ENCODE assay signal across 1 cellular context in genomic region chr1:20485527-20486456, GRCh38.
TF ChIP-seq lines count a peak whose summit lies in the region.

Gene CAMK2N1 (minus strand): TSS chr1:20486210. CDS start chr1:20485379, 831 bp downstream.

TF ChIP-seq in K562, 482 proteins besides CTCF, POLR2A, EP300 and RAD21 (continued from another document and continues in another):
- TF ChIP-seq PRDM10 (IDR thresholded peaks at IDR 0.05; ENCODE audit: partially characterized antibody) (peak; percentile 27), CHD4 (IDR thresholded peaks at IDR 0.05; ENCODE audit: insufficient read depth, insufficient replicate concordance, low read depth, low read length, poor library complexity, severe bottlenecking) (no peak), MCM2 (IDR thresholded peaks at IDR 0.05; ENCODE audit: low read depth) (no peak), NRF1 (conservative IDR thresholded peaks at IDR 0.05 in 1 of 2, IDR thresholded peaks at IDR 0.05 in 1 of 2) (no peak; a peak in 1 of 4 replicates), ZNF780A (CRISPR knock-in tag; IDR thresholded peaks at IDR 0.05) (no peak), MAFF (IDR thresholded peaks at IDR 0.05; ENCODE audit: low read length) (no peak), SP2 (IDR thresholded peaks at IDR 0.05; ENCODE audit: extremely low read depth, low read depth, low read length, poor library complexity, severe bottlenecking) (no peak), HOMEZ (CRISPR knock-in tag; IDR thresholded peaks at IDR 0.05) (no peak), POLR2B (IDR thresholded peaks at IDR 0.05; ENCODE audit: low read depth, partially characterized antibody) (peak; percentile 49), RNF219 (CRISPR knock-in tag; IDR thresholded peaks at IDR 0.05) (no peak), YY1 (IDR thresholded peaks at IDR 0.05; ENCODE audit: borderline replicate concordance in 1 of 3, control insufficient read depth in 1 of 3, extremely low read depth in 1 of 3, insufficient read depth in 3 of 3, insufficient read length in 1 of 3, insufficient replicate concordance in 2 of 3, low read depth in 1 of 3, low read length in 2 of 3) (peak in 1 of 3 experiments; percentile 11), MTA2 (IDR thresholded peaks at IDR 0.05; ENCODE audit: low read depth) (peak; percentile 33; the same call in 1 of the 2 replicates), PHF21A (IDR thresholded peaks at IDR 0.05; ENCODE audit: borderline replicate concordance, low read depth) (peak; percentile 73; the same call in 1 of the 2 replicates), ZNF197 (CRISPR knock-in tag; IDR thresholded peaks at IDR 0.05; ENCODE audit: low read depth) (no peak), TCFL5 (CRISPR knock-in tag; conservative IDR thresholded peaks at IDR 0.05) (no peak), BRF1 (IDR thresholded peaks at IDR 0.05; ENCODE audit: borderline replicate concordance, extremely low read depth, insufficient read length) (no peak), SMAD1 (IDR thresholded peaks at IDR 0.05; ENCODE audit: low read depth, low read length, partially characterized antibody) (no peak), ZSCAN32 (CRISPR knock-in tag; IDR thresholded peaks at IDR 0.05) (no peak), NFE2 (IDR thresholded peaks at IDR 0.05; ENCODE audit: low read depth) (no peak), ZNF282 (CRISPR knock-in tag; IDR thresholded peaks at IDR 0.05) (no peak), TAF1 (IDR thresholded peaks at IDR 0.05; ENCODE audit: control insufficient read depth, extremely low read depth, insufficient read depth, low read length, severe bottlenecking) (peak; percentile 4), ATF1 (CRISPR knock-in tag; IDR thresholded peaks at IDR 0.05) (no peak), ATF1 (tag; IDR thresholded peaks at IDR 0.05) (no peak; the same call in 1 of the 2 replicates), NFATC3 (IDR thresholded peaks at IDR 0.05) (no peak), ZNF830 (CRISPR knock-in tag; IDR thresholded peaks at IDR 0.05) (no peak), U2AF1 (optimal IDR thresholded peaks at IDR 0.05; ENCODE audit: low read depth, low read length) (no peak), DLX4 (CRISPR knock-in tag; IDR thresholded peaks at IDR 0.05) (no peak), FOXK1 (CRISPR knock-in tag; IDR thresholded peaks at IDR 0.05; ENCODE audit: borderline replicate concordance) (no peak), ZFPM2 (CRISPR knock-in tag; IDR thresholded peaks at IDR 0.05) (no peak), HLTF (IDR thresholded peaks at IDR 0.05) (peak; percentile 79), DNMT1 (IDR thresholded peaks at IDR 0.05) (no peak), TAF7 (tag; IDR thresholded peaks at IDR 0.05) (peak; percentile 70; the same call in 1 of the 2 replicates), HIVEP1 (CRISPR knock-in tag; IDR thresholded peaks at IDR 0.05) (no peak), TOE1 (IDR thresholded peaks at IDR 0.05; ENCODE audit: borderline replicate concordance) (peak; percentile 61; the same call in 1 of the 2 replicates), TOE1 (CRISPR knock-in tag; IDR thresholded peaks at IDR 0.05; ENCODE audit: borderline replicate concordance, low read depth) (no peak), SPI1 (IDR thresholded peaks at IDR 0.05; ENCODE audit: borderline replicate concordance, low read depth, low read length) (no peak), FOXA3 (CRISPR knock-in tag; conservative IDR thresholded peaks at IDR 0.05 in 1 of 2, IDR thresholded peaks at IDR 0.05 in 1 of 2) (no peak), MAFG (tag; conservative IDR thresholded peaks at IDR 0.05) (no peak), ZNF717 (CRISPR knock-in tag; IDR thresholded peaks at IDR 0.05) (no peak), ZNF584 (CRISPR knock-in tag; IDR thresholded peaks at IDR 0.05; ENCODE audit: low read depth) (no peak), ZNF3 (CRISPR knock-in tag; IDR thresholded peaks at IDR 0.05) (no peak), ELF4 (CRISPR knock-in tag; IDR thresholded peaks at IDR 0.05) (peak; percentile 96), NFRKB (IDR thresholded peaks at IDR 0.05; ENCODE audit: low read depth) (peak; percentile 60; the same call in 1 of the 2 replicates), BRD4 (IDR thresholded peaks at IDR 0.05) (no peak), ZZZ3 (IDR thresholded peaks at IDR 0.05) (no peak), MED1 (CRISPR knock-in tag; IDR thresholded peaks at IDR 0.05; ENCODE audit: borderline replicate concordance) (no peak), TEAD1 (CRISPR knock-in tag; IDR thresholded peaks at IDR 0.05) (no peak), ZNF143 (CRISPR knock-in tag; IDR thresholded peaks at IDR 0.05) (no peak), HNRNPK (IDR thresholded peaks at IDR 0.05; ENCODE audit: low read depth, low read length, poor library complexity, severe bottlenecking) (peak; percentile 24), SAP30 (IDR thresholded peaks at IDR 0.05; ENCODE audit: borderline replicate concordance, insufficient read depth, low read depth, low read length, poor library complexity, severe bottlenecking) (no peak), PYGO2 (tag; IDR thresholded peaks at IDR 0.05) (no peak), KHSRP (IDR thresholded peaks at IDR 0.05) (no peak), RBM15 (IDR thresholded peaks at IDR 0.05; ENCODE audit: insufficient read depth, low read length) (no peak), HNRNPLL (IDR thresholded peaks at IDR 0.05; ENCODE audit: low read depth, low read length, poor library complexity, severe bottlenecking) (no peak), ARHGAP35 (IDR thresholded peaks at IDR 0.05; ENCODE audit: partially characterized antibody) (peak; percentile 55), SETDB1 (IDR thresholded peaks at IDR 0.05; ENCODE audit: low read length) (no peak)
- TF ChIP-seq, protein P1, sequence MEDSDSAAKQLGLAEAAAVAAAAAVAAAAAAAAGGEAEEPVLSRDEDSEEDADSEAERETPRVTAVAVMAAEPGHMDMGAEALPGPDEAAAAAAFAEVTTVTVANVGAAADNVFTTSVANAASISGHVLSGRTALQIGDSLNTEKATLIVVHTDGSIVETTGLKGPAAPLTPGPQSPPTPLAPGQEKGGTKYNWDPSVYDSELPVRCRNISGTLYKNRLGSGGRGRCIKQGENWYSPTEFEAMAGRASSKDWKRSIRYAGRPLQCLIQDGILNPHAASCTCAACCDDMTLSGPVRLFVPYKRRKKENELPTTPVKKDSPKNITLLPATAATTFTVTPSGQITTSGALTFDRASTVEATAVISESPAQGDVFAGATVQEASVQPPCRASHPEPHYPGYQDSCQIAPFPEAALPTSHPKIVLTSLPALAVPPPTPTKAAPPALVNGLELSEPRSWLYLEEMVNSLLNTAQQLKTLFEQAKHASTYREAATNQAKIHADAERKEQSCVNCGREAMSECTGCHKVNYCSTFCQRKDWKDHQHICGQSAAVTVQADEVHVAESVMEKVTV (CRISPR knock-in tag; IDR thresholded peaks at IDR 0.05): no peak
- TF ChIP-seq, protein P2, sequence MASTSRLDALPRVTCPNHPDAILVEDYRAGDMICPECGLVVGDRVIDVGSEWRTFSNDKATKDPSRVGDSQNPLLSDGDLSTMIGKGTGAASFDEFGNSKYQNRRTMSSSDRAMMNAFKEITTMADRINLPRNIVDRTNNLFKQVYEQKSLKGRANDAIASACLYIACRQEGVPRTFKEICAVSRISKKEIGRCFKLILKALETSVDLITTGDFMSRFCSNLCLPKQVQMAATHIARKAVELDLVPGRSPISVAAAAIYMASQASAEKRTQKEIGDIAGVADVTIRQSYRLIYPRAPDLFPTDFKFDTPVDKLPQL (IDR thresholded peaks at IDR 0.05; ENCODE audit: extremely low read depth, insufficient read length): no peak
- TF ChIP-seq, protein P3, sequence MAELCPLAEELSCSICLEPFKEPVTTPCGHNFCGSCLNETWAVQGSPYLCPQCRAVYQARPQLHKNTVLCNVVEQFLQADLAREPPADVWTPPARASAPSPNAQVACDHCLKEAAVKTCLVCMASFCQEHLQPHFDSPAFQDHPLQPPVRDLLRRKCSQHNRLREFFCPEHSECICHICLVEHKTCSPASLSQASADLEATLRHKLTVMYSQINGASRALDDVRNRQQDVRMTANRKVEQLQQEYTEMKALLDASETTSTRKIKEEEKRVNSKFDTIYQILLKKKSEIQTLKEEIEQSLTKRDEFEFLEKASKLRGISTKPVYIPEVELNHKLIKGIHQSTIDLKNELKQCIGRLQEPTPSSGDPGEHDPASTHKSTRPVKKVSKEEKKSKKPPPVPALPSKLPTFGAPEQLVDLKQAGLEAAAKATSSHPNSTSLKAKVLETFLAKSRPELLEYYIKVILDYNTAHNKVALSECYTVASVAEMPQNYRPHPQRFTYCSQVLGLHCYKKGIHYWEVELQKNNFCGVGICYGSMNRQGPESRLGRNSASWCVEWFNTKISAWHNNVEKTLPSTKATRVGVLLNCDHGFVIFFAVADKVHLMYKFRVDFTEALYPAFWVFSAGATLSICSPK (IDR thresholded peaks at IDR 0.05; ENCODE audit: borderline replicate concordance): peak; percentile 77; the same call in 1 of the 2 replicates
- TF ChIP-seq, protein P4, sequence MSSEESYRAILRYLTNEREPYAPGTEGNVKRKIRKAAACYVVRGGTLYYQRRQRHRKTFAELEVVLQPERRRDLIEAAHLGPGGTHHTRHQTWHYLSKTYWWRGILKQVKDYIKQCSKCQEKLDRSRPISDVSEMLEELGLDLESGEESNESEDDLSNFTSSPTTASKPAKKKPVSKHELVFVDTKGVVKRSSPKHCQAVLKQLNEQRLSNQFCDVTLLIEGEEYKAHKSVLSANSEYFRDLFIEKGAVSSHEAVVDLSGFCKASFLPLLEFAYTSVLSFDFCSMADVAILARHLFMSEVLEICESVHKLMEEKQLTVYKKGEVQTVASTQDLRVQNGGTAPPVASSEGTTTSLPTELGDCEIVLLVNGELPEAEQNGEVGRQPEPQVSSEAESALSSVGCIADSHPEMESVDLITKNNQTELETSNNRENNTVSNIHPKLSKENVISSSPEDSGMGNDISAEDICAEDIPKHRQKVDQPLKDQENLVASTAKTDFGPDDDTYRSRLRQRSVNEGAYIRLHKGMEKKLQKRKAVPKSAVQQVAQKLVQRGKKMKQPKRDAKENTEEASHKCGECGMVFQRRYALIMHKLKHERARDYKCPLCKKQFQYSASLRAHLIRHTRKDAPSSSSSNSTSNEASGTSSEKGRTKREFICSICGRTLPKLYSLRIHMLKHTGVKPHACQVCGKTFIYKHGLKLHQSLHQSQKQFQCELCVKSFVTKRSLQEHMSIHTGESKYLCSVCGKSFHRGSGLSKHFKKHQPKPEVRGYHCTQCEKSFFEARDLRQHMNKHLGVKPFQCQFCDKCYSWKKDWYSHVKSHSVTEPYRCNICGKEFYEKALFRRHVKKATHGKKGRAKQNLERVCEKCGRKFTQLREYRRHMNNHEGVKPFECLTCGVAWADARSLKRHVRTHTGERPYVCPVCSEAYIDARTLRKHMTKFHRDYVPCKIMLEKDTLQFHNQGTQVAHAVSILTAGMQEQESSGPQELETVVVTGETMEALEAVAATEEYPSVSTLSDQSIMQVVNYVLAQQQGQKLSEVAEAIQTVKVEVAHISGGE (CRISPR knock-in tag; IDR thresholded peaks at IDR 0.05): no peak
